8 cellular contexts compared by ENCODE assay signal in the genomic region with DNA sequence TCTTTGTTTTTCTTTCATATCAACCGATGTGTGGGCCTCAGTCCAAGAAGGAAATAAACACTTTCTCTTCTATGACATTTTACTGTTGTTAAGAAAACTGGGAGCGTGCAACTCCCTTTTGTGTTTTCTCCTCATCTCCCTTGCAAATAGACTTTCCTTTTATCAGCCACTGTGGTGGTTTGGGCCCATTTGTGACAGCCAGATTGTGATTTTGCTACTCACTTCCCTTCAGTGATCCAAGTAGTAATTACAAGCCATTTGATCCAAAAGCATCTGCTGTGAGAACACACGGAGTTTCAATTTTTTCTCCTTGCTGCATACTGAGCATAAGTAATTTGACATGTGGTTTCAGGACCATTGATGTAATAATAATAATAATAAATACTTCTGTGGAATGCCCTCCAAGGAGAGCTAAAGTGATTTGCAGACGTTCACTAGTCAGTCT.
DNase-seq lines count a peak whose midpoint lies in the region; ATAC-seq and TF ChIP-seq lines count a peak whose summit lies in the region.

No MANE protein-coding gene starts in this region.

- peak; percentile 6 for ATAC-seq in HG02642 (IDR thresholded peaks at IDR 0.05; ENCODE audit: poor library complexity, unreplicated experiment)
- peak in 1 of 4 experiments; percentile 4 for ATAC-seq in T-cell (replicated peaks in 1 of 4)
- ATAC-seq in left colon, result peak; percentile 56
- ATAC-seq in GM21737 (IDR thresholded peaks at IDR 0.05; ENCODE audit: unreplicated experiment), result no peak

- peak overlapping the region; percentile 34 to 55 (median 39) for H3K4me3 Mint-ChIP-seq in T-cell

- CTCF ChIA-PET in T-cell (lab: Charles Lee), result interaction anchor here (0.8 to 4.6 kb wide), 11 partner anchors 29 to 496 kb away, joined by 3 to 47 read pairs (median 4); no protein-coding TSS in a partner anchor

- no peaks in the 10 kb centered on the region for H3K9me3 Mint-ChIP-seq in T-cell

- no peak for TF ChIP-seq CTCF in lower leg skin (IDR thresholded peaks at IDR 0.05)

- H3K27ac Mint-ChIP-seq in T-cell, result peak overlapping the region; percentile 83 to 84

- no peak overlapping the region for H3K4me3 ChIP-seq in lower leg skin (ENCODE audit: low read depth, poor library complexity, severe bottlenecking)

- in situ Hi-C loops in G401 (cut with HindIII; ENCODE audit: low sequenced_read_pairs), result no loop called here

- 31 to 34% methylated on average over 4 of the region's 4 CpGs for WGBS in lower leg skin, 2 donors

- POLR2A ChIA-PET in T-cell (lab: Charles Lee), result interaction anchor here in 1 of 2 donors (0.5 to 0.6 kb wide), 3 partner anchors 328 to 922 kb away, joined by 3 to 9 read pairs (median 4); no protein-coding TSS in a partner anchor

- no peaks in the 10 kb centered on the region for H3K27me3 Mint-ChIP-seq in T-cell

- intact Hi-C loops in left colon (cut with DNase I, micrococcal nuclease), result loop anchor here (10.0 kb wide), 3 partner anchors 247 to 497 kb away; no protein-coding TSS in a partner anchor
- intact Hi-C loops in lower leg skin (cut with DNase I; ENCODE audit: low total_unique reads), result no loop called here

- TF ChIP-seq POLR2A in lower leg skin (IDR thresholded peaks at IDR 0.05), result no peak

- H3K36me3 Mint-ChIP-seq in T-cell, result no peaks in the 10 kb centered on the region

- DNase-seq in G401 (ENCODE audit: low spot score) (peak; percentile 78), T-cell (no peak), left colon (no peak), HuH-7.5 (ENCODE audit: low spot score) (no peak), lower leg skin (ENCODE audit: low spot score in 2 of 2) (no peak), NCI-H187 treated with DMSO at 0.1 percent for 48 hours (lab: John Stamatoyannopoulos, UW) (no peak)

- peaks cover 19 to 36% (median 29%) of the 10 kb centered on the region in 3 donors for H3K4me1 Mint-ChIP-seq in T-cell
